Comparison of ENCODE assay signal across 8 cellular contexts in genomic region chr11:13339196-13340153, GRCh38.
DNase-seq lines count a peak whose midpoint lies in the region; FAIRE-seq and TF ChIP-seq lines count a peak whose summit lies in the region.

No MANE protein-coding gene starts in this region.

- no peaks in the 10 kb centered on the region for H3K36me3 Mint-ChIP-seq in neural progenitor cell

- H3K4me3 Mint-ChIP-seq in neural progenitor cell, result no peak overlapping the region

- no peak for TF ChIP-seq POLR2A in testis (IDR thresholded peaks at IDR 0.05)

- peaks cover 15% of the 10 kb centered on the region for H3K4me1 Mint-ChIP-seq in neural progenitor cell

- H2BK120ac ChIP-seq in mesendoderm (ENCODE audit: low read depth, low read length), result no peak overlapping the region

- H3K27ac ChIP-seq in neural progenitor cell (no peak overlapping the region), testis (no peak overlapping the region), mesendoderm (ENCODE audit: low read depth, low read length) (no peak overlapping the region)

- H3K36me3 ChIP-seq in neural progenitor cell (no peaks in the 10 kb centered on the region), testis (ENCODE audit: low read depth, missing control alignments) (no peaks in the 10 kb centered on the region), mesendoderm (ENCODE audit: control insufficient read depth, insufficient read depth, low read length) (no peaks in the 10 kb centered on the region)

- H2AFZ ChIP-seq in neural progenitor cell (replicated peaks), result no peak overlapping the region

- no peak for FAIRE-seq in RCC 7860 (lab: Jason Lieb, UNC)

- H3K4me2 ChIP-seq in neural progenitor cell, result no peak overlapping the region
- no peak overlapping the region for H3K4me2 ChIP-seq in mesendoderm (ENCODE audit: low read length)

- H3K4ac ChIP-seq in mesendoderm (ENCODE audit: low read depth, low read length), result no peak overlapping the region

- no peak for TF ChIP-seq CTCF in GM13976 (IDR thresholded peaks at IDR 0.05; ENCODE audit: borderline replicate concordance, control extremely low read depth, extremely low read depth, insufficient read depth, missing control alignments)
- no peak for TF ChIP-seq CTCF in neural progenitor cell (IDR thresholded peaks at IDR 0.05)
- no peak for TF ChIP-seq CTCF in testis (IDR thresholded peaks at IDR 0.05)

- H4K20me1 ChIP-seq in neural progenitor cell (ENCODE audit: low read depth), result no peaks in the 10 kb centered on the region

- DNase-seq in GM13976 (ENCODE audit: low spot score) (peak; percentile 37), RCC 7860 (ENCODE audit: low spot score) (peak; percentile 82), dedifferentiated amniotic fluid mesenchymal stem cell (ENCODE audit: extremely low spot score) (peak; percentile 63), neural progenitor cell (ENCODE audit: low spot score) (no peak), testis (no peak), NCI-H510A treated with DMSO at 0.1 percent for 48 hours (lab: John Stamatoyannopoulos, UW) (no peak), mesendoderm (no peak)
- DNase-seq in stimulated activated CD4-positive, alpha-beta T cell treated with anti-CD3 and anti-CD28 coated beads, Interleukin-2, amount 100 ng/mL, for 48 hours, result no peak

- H3K79me2 ChIP-seq in neural progenitor cell (ENCODE audit: low read depth) (no peaks in the 10 kb centered on the region), mesendoderm (ENCODE audit: control insufficient read depth, insufficient read depth, low read length) (no peaks in the 10 kb centered on the region)

- H3K79me1 ChIP-seq in mesendoderm (ENCODE audit: low read length), result no peaks in the 10 kb centered on the region

- H3K56ac ChIP-seq in mesendoderm (ENCODE audit: low read length), result no peak overlapping the region

- H3K18ac ChIP-seq in mesendoderm (ENCODE audit: low read length), result no peak overlapping the region

- WGBS in testis, 2 donors, result 77 to 80% methylated on average over 11 of the region's 11 CpGs
- WGBS in mesendoderm (ENCODE audit: extremely low coverage, insufficient coverage, low lambda C conversion rate), result no CpG with 5 or more reads among the region's 11 CpGs

- no peak overlapping the region for H3K23ac ChIP-seq in mesendoderm (ENCODE audit: low read length)

- in situ Hi-C loops in GM13976 (cut with MboI; ENCODE audit: low sequenced_read_pairs, unreplicated experiment), result loop anchor here (10.0 to 25.0 kb wide), 2 partner anchors 125 to 377 kb away; no protein-coding TSS in a partner anchor

- H3K4me3 ChIP-seq in neural progenitor cell, result no peak overlapping the region
- H3K4me3 ChIP-seq in testis, result no peak overlapping the region
- no peak overlapping the region for H3K4me3 ChIP-seq in mesendoderm (ENCODE audit: low read length)

- no peaks in the 10 kb centered on the region for H3K4me1 ChIP-seq in neural progenitor cell
- peaks cover 4% of the 10 kb centered on the region for H3K4me1 ChIP-seq in testis
- no peaks in the 10 kb centered on the region for H3K4me1 ChIP-seq in mesendoderm (ENCODE audit: control insufficient read depth, low read depth, low read length)

- H4K5ac ChIP-seq in mesendoderm (ENCODE audit: low read length), result no peak overlapping the region

- H2BK15ac ChIP-seq in mesendoderm (replicated peaks; ENCODE audit: low read depth), result no peak overlapping the region

- H3K27ac Mint-ChIP-seq in neural progenitor cell, result peak overlapping the region; percentile 67

- H2BK5ac ChIP-seq in mesendoderm (ENCODE audit: low read length), result no peak overlapping the region

- no peaks in the 10 kb centered on the region for H3F3A ChIP-seq in neural progenitor cell (ENCODE audit: low read depth)

- H3K27me3 ChIP-seq in neural progenitor cell (no peaks in the 10 kb centered on the region), testis (no peaks in the 10 kb centered on the region), mesendoderm (ENCODE audit: insufficient read depth, low read length, poor library complexity) (no peaks in the 10 kb centered on the region)

- H3K9me3 ChIP-seq in neural progenitor cell (ENCODE audit: low read depth) (no peaks in the 10 kb centered on the region), testis (no peaks in the 10 kb centered on the region)

- H3K27me3 Mint-ChIP-seq in neural progenitor cell (ENCODE audit: insufficient read depth, low read depth), result peaks cover 5% of the 10 kb centered on the region

- no peak overlapping the region for H2AK5ac ChIP-seq in mesendoderm (ENCODE audit: low read length)

- no peaks in the 10 kb centered on the region for H3K9me3 Mint-ChIP-seq in neural progenitor cell

- H3K9ac ChIP-seq in neural progenitor cell (no peak overlapping the region), mesendoderm (ENCODE audit: low read length) (no peak overlapping the region)

- intact Hi-C loops in testis (cut with DNase I; ENCODE audit: low total_unique reads), result no loop called here

- H4K8ac ChIP-seq in mesendoderm (ENCODE audit: low read depth, low read length), result no peak overlapping the region

Comparison
In these comparisons a context has a peak if more than half of its experiments do, and no peak if none do; other contexts are left out.
1. DNase-seq: peak in GM13976 (single experiment), RCC 7860 (single experiment) and dedifferentiated amniotic fluid mesenchymal stem cell (single experiment); none in neural progenitor cell (single experiment), testis (single experiment), NCI-H510A treated with DMSO at 0.1 percent for 48 hours (single experiment), stimulated activated CD4-positive, alpha-beta T cell treated with anti-CD3 and anti-CD28 coated beads, Interleukin-2, amount 100 ng/mL, for 48 hours (0 of 2) and mesendoderm (single experiment).